ENCODE assay signal across 12 cellular contexts in the genomic region with DNA sequence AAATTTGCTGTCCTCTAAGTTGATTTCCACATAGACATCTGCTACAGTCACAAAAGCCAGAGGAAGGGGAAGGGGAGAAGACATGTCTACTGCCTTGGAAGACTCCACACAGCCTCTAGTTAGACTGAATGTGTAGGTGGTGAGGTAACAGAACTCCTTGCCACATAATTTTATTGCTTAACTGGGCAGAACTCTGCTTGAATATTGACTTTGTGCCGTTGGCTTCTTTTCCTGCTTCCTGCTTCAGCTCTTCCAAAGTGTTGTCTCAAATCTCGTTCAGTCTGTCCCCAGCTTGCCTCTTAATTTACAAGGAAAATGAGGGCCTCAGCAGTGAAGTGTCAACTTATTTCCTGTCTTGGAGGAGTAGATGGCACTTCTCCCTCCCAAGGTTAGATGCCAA. TPM values are rescaled to one million over a fixed set of nuclear protein-coding genes. Genes with fewer than 3 reads are reported as not detected.
DNase-seq lines count a peak whose midpoint lies in the region; ATAC-seq and TF ChIP-seq lines count a peak whose summit lies in the region.
"Had no signal": no experiment of that assay in that cellular context is flagged by ENCODE, and none has a peak within 500 bp of the region (broad histone marks: within the 10 kb centered on the region; RNA-seq: fewer than 3 reads in every experiment).

No MANE protein-coding gene starts in this region.

- no peaks in the 10 kb centered on the region for H3K27me3 ChIP-seq in suprapubic skin

- H3K36me3 ChIP-seq in suprapubic skin: no peaks in the 10 kb centered on the region

- H3K4me3 ChIP-seq in suprapubic skin: no peak overlapping the region

- WGBS in suprapubic skin: 28% methylated on average over 2 of the region's 2 CpGs

- H3K4me1 ChIP-seq in suprapubic skin: peaks cover 18% of the 10 kb centered on the region

- H3K36me3 Mint-ChIP-seq in stimulated activated memory B cell treated with anti-CD40 and anti-IgM and Interleukin-4, amounts not matched to agents 10 μg/mL and 1 μg/mL and 100 μg/mL, for 72 hours: no peaks in the 10 kb centered on the region

- H3K9me3 ChIP-seq in suprapubic skin: no peaks in the 10 kb centered on the region

- no peak for TF ChIP-seq EP300 in suprapubic skin (IDR thresholded peaks at IDR 0.05)

- peaks cover 26% of the 10 kb centered on the region for H3K4me1 Mint-ChIP-seq in stimulated activated memory B cell treated with anti-CD40 and anti-IgM and Interleukin-4, amounts not matched to agents 10 μg/mL and 1 μg/mL and 100 μg/mL, for 72 hours

- H3K4me3 Mint-ChIP-seq in stimulated activated memory B cell treated with anti-CD40 and anti-IgM and Interleukin-4, amounts not matched to agents 10 μg/mL and 1 μg/mL and 100 μg/mL, for 72 hours: no peak overlapping the region
- H3K4me3 Mint-ChIP-seq: central memory CD8-positive, alpha-beta T cell had no signal

- TF ChIP-seq CTCF in suprapubic skin (IDR thresholded peaks at IDR 0.05): no peak

- no peak overlapping the region for H3K27ac Mint-ChIP-seq in stimulated activated memory B cell treated with anti-CD40 and anti-IgM and Interleukin-4, amounts not matched to agents 10 μg/mL and 1 μg/mL and 100 μg/mL, for 72 hours
- H3K27ac Mint-ChIP-seq: activated T-helper 2 cell treated with anti-CD3 and anti-CD28 coated beads, Interferon-gamma antibody, Interleukin-2, Interleukin-4, amounts not matched to agents 10 μg/mL and 5 μg/mL and 100 μg/mL, durations not matched to agents 14 hours and 24 hours and 36 hours had no signal

- ATAC-seq in GM18520 (IDR thresholded peaks at IDR 0.05; ENCODE audit: unreplicated experiment): no peak
- no peak for ATAC-seq in stimulated activated memory B cell treated with anti-CD40 and anti-IgM and Interleukin-4, amounts not matched to agents 10 μg/mL and 1 μg/mL and 100 μg/mL, for 72 hours
- ATAC-seq: sciatic nerve had no signal

- peak; percentile 47 for DNase-seq in DMS153 (lab: John Stamatoyannopoulos, UW)
- no peak for DNase-seq in DMS153 treated with DMSO at 0.1 percent for 48 hours (lab: John Stamatoyannopoulos, UW; ENCODE audit: unreplicated experiment)
- peak; percentile 30 for DNase-seq in SKM-1 (lab: John Stamatoyannopoulos, UW; ENCODE audit: unreplicated experiment)
- peak; percentile 6 for DNase-seq in kidney tubule cell (ENCODE audit: low spot score)
- DNase-seq in suprapubic skin (ENCODE audit: low spot score in 2 of 2): no peak
- DNase-seq in NCI-H1417 (lab: John Stamatoyannopoulos, UW): no peak
- DNase-seq: activated CD4-positive, CD25-positive, alpha-beta regulatory T cell treated with anti-CD3 and anti-CD28 coated beads, Interleukin-2, amount 50 U/mL, for 72 hours had no signal

- no peaks in the 10 kb centered on the region for H3K9me3 Mint-ChIP-seq in stimulated activated memory B cell treated with anti-CD40 and anti-IgM and Interleukin-4, amounts not matched to agents 10 μg/mL and 1 μg/mL and 100 μg/mL, for 72 hours
- H3K9me3 Mint-ChIP-seq: activated T-helper 2 cell treated with anti-CD3 and anti-CD28 coated beads, Interferon-gamma antibody, Interleukin-2, Interleukin-4, amounts not matched to agents 10 μg/mL and 5 μg/mL and 100 μg/mL, durations not matched to agents 14 hours and 24 hours and 36 hours; central memory CD8-positive, alpha-beta T cell had no signal

- TF ChIP-seq POLR2A in suprapubic skin (IDR thresholded peaks at IDR 0.05): no peak

- peaks cover 12% of the 10 kb centered on the region for H3K27me3 Mint-ChIP-seq in stimulated activated memory B cell treated with anti-CD40 and anti-IgM and Interleukin-4, amounts not matched to agents 10 μg/mL and 1 μg/mL and 100 μg/mL, for 72 hours

- H3K27ac ChIP-seq in suprapubic skin: peak overlapping the region; percentile 56

RNA-seq across cellular contexts. Expression of a gene that starts 37.1 kb away (rescaled TPM):
- 10 to 100 TPM; 77.7 to 83.0 (median 82.2) TPM for total RNA-seq in suprapubic skin

Comparison
In these comparisons a context has a peak if more than half of its experiments do, and no peak if none do; other contexts are left out.
1. DNase-seq: peak in DMS153 (single experiment), SKM-1 (single experiment) and kidney tubule cell (single experiment); none in DMS153 treated with DMSO at 0.1 percent for 48 hours (single experiment), suprapubic skin (0 of 2) and NCI-H1417 (0 of 3).